In the genomic region with DNA sequence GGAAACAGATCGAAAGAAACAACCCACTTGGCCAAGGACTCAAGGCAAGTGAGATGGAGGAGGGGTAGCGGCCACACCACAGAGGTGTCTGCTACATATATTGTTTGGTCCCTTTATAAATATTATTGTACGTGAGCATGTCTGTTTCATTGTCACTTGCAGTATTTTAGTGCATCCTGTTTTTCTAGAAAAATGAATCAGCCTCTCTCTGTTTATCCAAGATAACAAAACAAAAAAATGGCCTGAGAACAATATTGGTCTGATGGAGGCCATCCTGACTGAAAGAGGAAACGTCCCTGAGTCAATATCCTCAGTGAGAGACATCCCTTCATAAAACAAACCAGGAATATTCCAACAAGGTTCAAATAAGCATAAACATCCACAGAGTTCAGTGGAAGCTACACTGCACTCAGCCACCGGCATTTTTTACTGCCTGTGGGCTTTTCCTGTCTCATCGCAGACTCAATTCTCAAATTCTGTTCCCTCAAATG, we compare ENCODE assay signal across 1 cellular context.
A peak's percentile ranks its signal among the peaks of the same experiment; 100 is the strongest.
TF ChIP-seq lines count a peak whose summit lies in the region.

No MANE protein-coding gene starts in this region.

TF ChIP-seq in HepG2, 621 proteins besides CTCF, POLR2A, EP300 and RAD21 (continued from another document and continues in another):
- no peak for TF ChIP-seq TRAFD1 (CRISPR knock-in tag; IDR thresholded peaks at IDR 0.05; ENCODE audit: borderline replicate concordance)
- TF ChIP-seq WIZ (CRISPR knock-in tag; IDR thresholded peaks at IDR 0.05), result no peak
- no peak for TF ChIP-seq PCBP1 (IDR thresholded peaks at IDR 0.05; ENCODE audit: borderline replicate concordance, low read depth, low read length)
- no peak for TF ChIP-seq NR1H2 (CRISPR knock-in tag; IDR thresholded peaks at IDR 0.05; ENCODE audit: borderline replicate concordance, low read depth)
- TF ChIP-seq, protein P1, sequence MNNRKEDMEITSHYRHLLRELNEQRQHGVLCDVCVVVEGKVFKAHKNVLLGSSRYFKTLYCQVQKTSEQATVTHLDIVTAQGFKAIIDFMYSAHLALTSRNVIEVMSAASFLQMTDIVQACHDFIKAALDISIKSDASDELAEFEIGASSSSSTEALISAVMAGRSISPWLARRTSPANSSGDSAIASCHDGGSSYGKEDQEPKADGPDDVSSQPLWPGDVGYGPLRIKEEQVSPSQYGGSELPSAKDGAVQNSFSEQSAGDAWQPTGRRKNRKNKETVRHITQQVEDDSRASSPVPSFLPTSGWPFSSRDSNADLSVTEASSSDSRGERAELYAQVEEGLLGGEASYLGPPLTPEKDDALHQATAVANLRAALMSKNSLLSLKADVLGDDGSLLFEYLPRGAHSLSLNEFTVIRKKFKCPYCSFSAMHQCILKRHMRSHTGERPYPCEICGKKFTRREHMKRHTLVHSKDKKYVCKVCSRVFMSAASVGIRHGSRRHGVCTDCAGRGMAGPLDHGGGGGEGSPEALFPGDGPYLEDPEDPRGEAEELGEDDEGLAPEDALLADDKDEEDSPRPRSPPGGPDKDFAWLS (CRISPR knock-in tag; IDR thresholded peaks at IDR 0.05; ENCODE audit: borderline replicate concordance), result no peak
- no peak for TF ChIP-seq ZNF790 (CRISPR knock-in tag; IDR thresholded peaks at IDR 0.05; ENCODE audit: borderline replicate concordance)
- TF ChIP-seq ZNF264 (CRISPR knock-in tag; IDR thresholded peaks at IDR 0.05), result no peak
- no peak for TF ChIP-seq KAT8 (CRISPR knock-in tag; IDR thresholded peaks at IDR 0.05)
- no peak for TF ChIP-seq ZNF749 (CRISPR knock-in tag; IDR thresholded peaks at IDR 0.05; ENCODE audit: borderline replicate concordance)
- TF ChIP-seq, protein P2, sequence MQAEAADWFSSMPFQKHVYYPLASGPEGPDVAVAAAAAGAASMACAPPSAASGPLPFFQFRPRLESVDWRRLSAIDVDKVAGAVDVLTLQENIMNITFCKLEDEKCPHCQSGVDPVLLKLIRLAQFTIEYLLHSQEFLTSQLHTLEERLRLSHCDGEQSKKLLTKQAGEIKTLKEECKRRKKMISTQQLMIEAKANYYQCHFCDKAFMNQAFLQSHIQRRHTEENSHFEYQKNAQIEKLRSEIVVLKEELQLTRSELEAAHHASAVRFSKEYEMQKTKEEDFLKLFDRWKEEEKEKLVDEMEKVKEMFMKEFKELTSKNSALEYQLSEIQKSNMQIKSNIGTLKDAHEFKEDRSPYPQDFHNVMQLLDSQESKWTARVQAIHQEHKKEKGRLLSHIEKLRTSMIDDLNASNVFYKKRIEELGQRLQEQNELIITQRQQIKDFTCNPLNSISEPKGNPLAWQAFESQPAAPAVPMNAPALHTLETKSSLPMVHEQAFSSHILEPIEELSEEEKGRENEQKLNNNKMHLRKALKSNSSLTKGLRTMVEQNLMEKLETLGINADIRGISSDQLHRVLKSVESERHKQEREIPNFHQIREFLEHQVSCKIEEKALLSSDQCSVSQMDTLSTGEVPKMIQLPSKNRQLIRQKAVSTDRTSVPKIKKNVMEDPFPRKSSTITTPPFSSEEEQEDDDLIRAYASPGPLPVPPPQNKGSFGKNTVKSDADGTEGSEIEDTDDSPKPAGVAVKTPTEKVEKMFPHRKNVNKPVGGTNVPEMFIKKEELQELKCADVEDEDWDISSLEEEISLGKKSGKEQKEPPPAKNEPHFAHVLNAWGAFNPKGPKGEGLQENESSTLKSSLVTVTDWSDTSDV (CRISPR knock-in tag; IDR thresholded peaks at IDR 0.05), result no peak
- no peak for TF ChIP-seq NR2F6 (IDR thresholded peaks at IDR 0.05)
- no peak for TF ChIP-seq NR2F6 (CRISPR knock-in tag; IDR thresholded peaks at IDR 0.05)
- no peak for TF ChIP-seq TFDP2 (CRISPR knock-in tag; IDR thresholded peaks at IDR 0.05)
- peak; percentile 81 for TF ChIP-seq FOXA3 (CRISPR knock-in tag; IDR thresholded peaks at IDR 0.05)
- TF ChIP-seq, protein P3, sequence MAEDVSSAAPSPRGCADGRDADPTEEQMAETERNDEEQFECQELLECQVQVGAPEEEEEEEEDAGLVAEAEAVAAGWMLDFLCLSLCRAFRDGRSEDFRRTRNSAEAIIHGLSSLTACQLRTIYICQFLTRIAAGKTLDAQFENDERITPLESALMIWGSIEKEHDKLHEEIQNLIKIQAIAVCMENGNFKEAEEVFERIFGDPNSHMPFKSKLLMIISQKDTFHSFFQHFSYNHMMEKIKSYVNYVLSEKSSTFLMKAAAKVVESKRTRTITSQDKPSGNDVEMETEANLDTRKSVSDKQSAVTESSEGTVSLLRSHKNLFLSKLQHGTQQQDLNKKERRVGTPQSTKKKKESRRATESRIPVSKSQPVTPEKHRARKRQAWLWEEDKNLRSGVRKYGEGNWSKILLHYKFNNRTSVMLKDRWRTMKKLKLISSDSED (CRISPR knock-in tag; IDR thresholded peaks at IDR 0.05), result no peak
- TF ChIP-seq ZBTB14 (CRISPR knock-in tag; IDR thresholded peaks at IDR 0.05), result no peak
- TF ChIP-seq MIXL1 (CRISPR knock-in tag; IDR thresholded peaks at IDR 0.05), result 0 out of 2 replicates have a peak, but pooled peaks have one; percentile 16
- no peak for TF ChIP-seq ZNF768 (CRISPR knock-in tag; IDR thresholded peaks at IDR 0.05)
- no peak for TF ChIP-seq FUBP1 (CRISPR knock-in tag; IDR thresholded peaks at IDR 0.05; ENCODE audit: borderline replicate concordance)
- no peak for TF ChIP-seq ZNF326 (CRISPR knock-in tag; IDR thresholded peaks at IDR 0.05; ENCODE audit: borderline replicate concordance)
- TF ChIP-seq POLR2AphosphoS2 (IDR thresholded peaks at IDR 0.05; ENCODE audit: low read depth, low read length), result no peak
- TF ChIP-seq ZFP91 (CRISPR knock-in tag; IDR thresholded peaks at IDR 0.05; ENCODE audit: borderline replicate concordance), result no peak
- no peak for TF ChIP-seq ZNF543 (CRISPR knock-in tag; IDR thresholded peaks at IDR 0.05)
- TF ChIP-seq ZNF333 (CRISPR knock-in tag; IDR thresholded peaks at IDR 0.05; ENCODE audit: borderline replicate concordance), result no peak
- no peak for TF ChIP-seq ZKSCAN5 (CRISPR knock-in tag; IDR thresholded peaks at IDR 0.05)
- no peak for TF ChIP-seq SRSF4 (IDR thresholded peaks at IDR 0.05; ENCODE audit: low read depth, low read length, poor library complexity, severe bottlenecking)
- TF ChIP-seq ZNF512 (CRISPR knock-in tag; IDR thresholded peaks at IDR 0.05), result no peak
- TF ChIP-seq ZMAT5 (CRISPR knock-in tag; IDR thresholded peaks at IDR 0.05; ENCODE audit: borderline replicate concordance, low read depth), result no peak
- no peak for TF ChIP-seq HMG20B (CRISPR knock-in tag; conservative IDR thresholded peaks at IDR 0.05)
- TF ChIP-seq, protein P4, sequence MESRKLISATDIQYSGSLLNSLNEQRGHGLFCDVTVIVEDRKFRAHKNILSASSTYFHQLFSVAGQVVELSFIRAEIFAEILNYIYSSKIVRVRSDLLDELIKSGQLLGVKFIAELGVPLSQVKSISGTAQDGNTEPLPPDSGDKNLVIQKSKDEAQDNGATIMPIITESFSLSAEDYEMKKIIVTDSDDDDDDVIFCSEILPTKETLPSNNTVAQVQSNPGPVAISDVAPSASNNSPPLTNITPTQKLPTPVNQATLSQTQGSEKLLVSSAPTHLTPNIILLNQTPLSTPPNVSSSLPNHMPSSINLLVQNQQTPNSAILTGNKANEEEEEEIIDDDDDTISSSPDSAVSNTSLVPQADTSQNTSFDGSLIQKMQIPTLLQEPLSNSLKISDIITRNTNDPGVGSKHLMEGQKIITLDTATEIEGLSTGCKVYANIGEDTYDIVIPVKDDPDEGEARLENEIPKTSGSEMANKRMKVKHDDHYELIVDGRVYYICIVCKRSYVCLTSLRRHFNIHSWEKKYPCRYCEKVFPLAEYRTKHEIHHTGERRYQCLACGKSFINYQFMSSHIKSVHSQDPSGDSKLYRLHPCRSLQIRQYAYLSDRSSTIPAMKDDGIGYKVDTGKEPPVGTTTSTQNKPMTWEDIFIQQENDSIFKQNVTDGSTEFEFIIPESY (CRISPR knock-in tag; IDR thresholded peaks at IDR 0.05), result peak; percentile 70; the same call in 1 of the 2 replicates
- no peak for TF ChIP-seq ZNF431 (CRISPR knock-in tag; IDR thresholded peaks at IDR 0.05; ENCODE audit: borderline replicate concordance, low read depth)
- TF ChIP-seq ZNF501 (CRISPR knock-in tag; IDR thresholded peaks at IDR 0.05), result no peak
